8 cellular contexts compared by ENCODE assay signal in genomic region chr7:106345421-106346166, GRCh38.
DNase-seq lines count a peak whose midpoint lies in the region; ATAC-seq, FAIRE-seq and TF ChIP-seq lines count a peak whose summit lies in the region.

No MANE protein-coding gene starts in this region.

- H3K27me3 Mint-ChIP-seq in activated CD4-positive, alpha-beta memory T cell treated with anti-CD3 and anti-CD28 coated beads, Interleukin-2, amount 10 ng/mL, durations not matched to agents 7 days and 5 days, result no peaks in the 10 kb centered on the region

- 76 to 82% methylated on average over 2 of the region's 2 CpGs for WGBS in heart right ventricle, 2 donors
- 77% methylated on average over 2 of the region's 2 CpGs for WGBS in prostate gland

- H3K9me3 ChIP-seq in heart right ventricle (peaks cover 0 to 56% (median 18%) of the 10 kb centered on the region in 11 donors), left ventricle myocardium inferior (replicated peaks) (peaks cover 60% of the 10 kb centered on the region), prostate gland (no peaks in the 10 kb centered on the region)

- ATAC-seq in heart right ventricle (peak in 4 of 8 donors; percentile 31 to 70 (median 52)), HG03159 (IDR thresholded peaks at IDR 0.05; ENCODE audit: unreplicated experiment) (no peak), HG03457 (IDR thresholded peaks at IDR 0.05; ENCODE audit: unreplicated experiment) (no peak)

- H3K36me3 ChIP-seq in heart right ventricle (no peaks in the 10 kb centered on the region), left ventricle myocardium inferior (no peaks in the 10 kb centered on the region), prostate gland (no peaks in the 10 kb centered on the region)

- peak overlapping the region; percentile 94 for H3K27ac Mint-ChIP-seq in activated CD4-positive, alpha-beta memory T cell treated with anti-CD3 and anti-CD28 coated beads, Interleukin-2, amount 10 ng/mL, durations not matched to agents 7 days and 5 days

- H3K4me1 Mint-ChIP-seq in activated CD4-positive, alpha-beta memory T cell treated with anti-CD3 and anti-CD28 coated beads, Interleukin-2, amount 10 ng/mL, durations not matched to agents 7 days and 5 days, result peaks cover 43% of the 10 kb centered on the region

- peak overlapping the region in 6 of 10 donors; percentile 9 to 92 (median 36) for H3K27ac ChIP-seq in heart right ventricle
- no peak overlapping the region for H3K27ac ChIP-seq in left ventricle myocardium inferior (replicated peaks)
- H3K27ac ChIP-seq in prostate gland, result no peak overlapping the region

- no peak for DNase-seq in heart right ventricle
- DNase-seq in left ventricle myocardium inferior, result no peak
- DNase-seq in activated CD4-positive, alpha-beta memory T cell treated with anti-CD3 and anti-CD28 coated beads, Interleukin-2, amount 10 ng/mL, durations not matched to agents 7 days and 5 days, result peak; percentile 34
- DNase-seq in fibroblast of villous mesenchyme (ENCODE audit: low read depth), result peak; percentile 73
- no peak for DNase-seq in urothelium cell line (ENCODE audit: low spot score)
- no peak for DNase-seq in prostate gland (ENCODE audit: low spot score)

- peak; percentile 30 for FAIRE-seq in urothelium cell line (lab: Jason Lieb, UNC)

- H3K9me3 Mint-ChIP-seq in activated CD4-positive, alpha-beta memory T cell treated with anti-CD3 and anti-CD28 coated beads, Interleukin-2, amount 10 ng/mL, durations not matched to agents 7 days and 5 days, result peaks cover 48% of the 10 kb centered on the region

- no peak for TF ChIP-seq POLR2A in prostate gland (IDR thresholded peaks at IDR 0.05)

- intact Hi-C loops in heart right ventricle (cut with DNase I), result no loop called here
- intact Hi-C loops in left ventricle myocardium inferior (cut with micrococcal nuclease), result no loop called here
- intact Hi-C loops in prostate gland (cut with DNase I), result no loop called here

- POLR2A ChIA-PET in activated CD4-positive, alpha-beta memory T cell treated with anti-CD3 and anti-CD28 coated beads, Interleukin-2, amount 10 ng/mL, durations not matched to agents 7 days and 5 days (lab: Charles Lee), result interaction anchor here (0.6 to 4.7 kb wide), 2 partner anchors 60 to 80 kb away, joined by 3 to 68 read pairs; partner anchors contain the start of gene NAMPT

- H3K4me3 Mint-ChIP-seq in activated CD4-positive, alpha-beta memory T cell treated with anti-CD3 and anti-CD28 coated beads, Interleukin-2, amount 10 ng/mL, durations not matched to agents 7 days and 5 days, result peak overlapping the region; percentile 3

- H3K4me3 ChIP-seq in heart right ventricle, result no peak overlapping the region
- no peak overlapping the region for H3K4me3 ChIP-seq in left ventricle myocardium inferior
- no peak overlapping the region for H3K4me3 ChIP-seq in fibroblast of villous mesenchyme (ENCODE audit: low read depth, low read length)
- no peak overlapping the region for H3K4me3 ChIP-seq in prostate gland

- no peak for TF ChIP-seq CTCF in heart right ventricle (IDR thresholded peaks at IDR 0.05)
- no peak for TF ChIP-seq CTCF in left ventricle myocardium inferior (IDR thresholded peaks at IDR 0.05; ENCODE audit: borderline replicate concordance)
- no peak for TF ChIP-seq CTCF in fibroblast of villous mesenchyme (IDR thresholded peaks at IDR 0.05; ENCODE audit: insufficient read depth, low read depth, low read length)
- TF ChIP-seq CTCF in prostate gland (IDR thresholded peaks at IDR 0.05), result no peak

- H3K36me3 Mint-ChIP-seq in activated CD4-positive, alpha-beta memory T cell treated with anti-CD3 and anti-CD28 coated beads, Interleukin-2, amount 10 ng/mL, durations not matched to agents 7 days and 5 days (ENCODE audit: low read depth), result peaks cover 60% of the 10 kb centered on the region

- H3K27me3 ChIP-seq in heart right ventricle (no peaks in the 10 kb centered on the region), left ventricle myocardium inferior (ENCODE audit: low read depth) (no peaks in the 10 kb centered on the region), prostate gland (replicated peaks; ENCODE audit: insufficient read depth) (no peaks in the 10 kb centered on the region)

- CTCF ChIA-PET in activated CD4-positive, alpha-beta memory T cell treated with anti-CD3 and anti-CD28 coated beads, Interleukin-2, amount 10 ng/mL, durations not matched to agents 7 days and 5 days (lab: Charles Lee), result interaction anchor here (1.7 kb wide), 1 partner anchor 61 kb away, joined by 6 read pairs; the partner anchor contains the start of gene NAMPT

- H3K4me1 ChIP-seq in heart right ventricle (peaks cover 0 to 33% (median 0%) of the 10 kb centered on the region in 9 donors), left ventricle myocardium inferior (no peaks in the 10 kb centered on the region), prostate gland (replicated peaks) (no peaks in the 10 kb centered on the region)

Comparison
In these comparisons a context has a peak if more than half of its experiments do, and no peak if none do; other contexts are left out.
1. H3K27ac ChIP-seq: peak in heart right ventricle (6 of 10); none in left ventricle myocardium inferior (single experiment) and prostate gland (0 of 2).
2. DNase-seq: peak in activated CD4-positive, alpha-beta memory T cell treated with anti-CD3 and anti-CD28 coated beads, Interleukin-2, amount 10 ng/mL, durations not matched to agents 7 days and 5 days (single experiment) and fibroblast of villous mesenchyme (single experiment); none in heart right ventricle (0 of 2), left ventricle myocardium inferior (single experiment), urothelium cell line (single experiment) and prostate gland (single experiment).